Comparison of ENCODE assay signal across 14 cellular contexts in the genomic region with DNA sequence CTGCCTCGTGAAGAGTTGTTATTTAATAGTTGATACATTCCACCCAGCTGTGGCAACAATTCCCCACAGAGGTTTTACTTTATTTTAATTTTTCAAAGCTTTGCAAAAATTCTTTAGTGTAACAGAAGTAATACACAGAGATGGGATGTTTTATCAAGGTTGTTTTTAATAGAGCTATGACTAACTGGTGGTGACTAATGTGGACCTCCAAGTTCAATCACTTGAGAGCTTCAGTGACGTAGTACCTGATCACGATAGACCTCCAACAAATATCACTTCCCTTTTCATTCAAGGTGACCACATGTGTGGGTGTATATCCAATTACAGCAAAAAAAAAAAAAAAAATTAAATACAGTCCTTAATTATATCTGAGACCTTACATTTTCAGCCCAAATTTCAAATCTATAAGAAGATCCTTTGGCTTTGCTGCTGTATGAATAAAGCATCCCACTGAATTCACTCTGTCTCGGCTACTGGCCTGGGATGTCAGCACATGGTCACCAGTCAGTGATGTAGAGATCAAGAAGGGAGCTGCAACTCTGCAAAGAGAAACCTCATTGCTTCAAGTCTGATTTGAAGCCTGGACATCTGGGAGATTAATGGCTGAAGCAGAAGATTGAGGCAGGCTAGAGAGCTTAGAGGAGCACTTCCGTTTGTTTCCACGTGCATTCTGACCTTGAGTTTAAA.
DNase-seq lines count a peak whose midpoint lies in the region; ATAC-seq and TF ChIP-seq lines count a peak whose summit lies in the region.
"Had no signal": no experiment of that assay in that cellular context is flagged by ENCODE, and none has a peak within 500 bp of the region (broad histone marks: within the 10 kb centered on the region; RNA-seq: fewer than 3 reads in every experiment).

No MANE protein-coding gene starts in this region.

- H3K4me3 ChIP-seq in GM12865 (ENCODE audit: low read depth, low read length) (no peak overlapping the region), kidney epithelial cell (ENCODE audit: low read depth, low read length) (no peak overlapping the region), hepatocyte (no peak overlapping the region)

- ATAC-seq in HG02798 (IDR thresholded peaks at IDR 0.05; ENCODE audit: poor library complexity, unreplicated experiment) = peak; percentile 41
- ATAC-seq in GM19397 (IDR thresholded peaks at IDR 0.05; ENCODE audit: unreplicated experiment) = no peak
- ATAC-seq: activated CD4-positive, alpha-beta T cell treated with anti-CD3 and anti-CD28 coated beads for 36 hours had no signal

- H3K9me2 ChIP-seq in hepatocyte (replicated peaks; ENCODE audit: insufficient read depth) = no peaks in the 10 kb centered on the region

- peak; percentile 37 for DNase-seq in GM12865 (ENCODE audit: low read depth)
- DNase-seq in RPMI7951 (ENCODE audit: low read depth) = peak; percentile 7
- peak; percentile 65 for DNase-seq in kidney epithelial cell (ENCODE audit: low read depth)
- no peak for DNase-seq in NCI-H1436 (lab: John Stamatoyannopoulos, UW)
- DNase-seq in hepatocyte (ENCODE audit: low spot score) = no peak
- no peak for DNase-seq in stimulated activated CD4-positive, alpha-beta T cell treated with anti-CD3 and anti-CD28 coated beads, Interleukin-4, amount 100 ng/mL, for 24 hours
- DNase-seq: activated CD4-positive, alpha-beta T cell treated with anti-CD3 and anti-CD28 coated beads for 36 hours; CD4-positive, alpha-beta memory T cell; midbrain; NCI-H1105 treated with DMSO at 0.1 percent for 48 hours; NCI-H526 treated with DMSO at 0.1 percent for 48 hours; retina had no signal

- TF ChIP-seq CTCF in GM12865 (IDR thresholded peaks at IDR 0.05; ENCODE audit: insufficient read depth, low read depth, low read length, missing control alignments) (no peak), kidney epithelial cell (IDR thresholded peaks at IDR 0.05; ENCODE audit: insufficient read depth, low read length, poor library complexity, severe bottlenecking) (no peak), hepatocyte (IDR thresholded peaks at IDR 0.05; ENCODE audit: poor library complexity) (no peak)

- H3K27me3 ChIP-seq in kidney epithelial cell (ENCODE audit: control insufficient read depth, insufficient read depth, low read length) = no peaks in the 10 kb centered on the region
- H3K27me3 ChIP-seq in hepatocyte = no peaks in the 10 kb centered on the region

- H4K20me1 ChIP-seq in hepatocyte (ENCODE audit: insufficient read depth, poor library complexity, severe bottlenecking) = no peaks in the 10 kb centered on the region

- no peaks in the 10 kb centered on the region for H3K36me3 ChIP-seq in kidney epithelial cell (ENCODE audit: control insufficient read depth, insufficient read depth, low read length)
- H3K36me3 ChIP-seq in hepatocyte (replicated peaks; ENCODE audit: insufficient read depth, low read depth) = no peaks in the 10 kb centered on the region

- H2AFZ ChIP-seq in hepatocyte = no peak overlapping the region

- WGBS in hepatocyte (ENCODE audit: low lambda C conversion rate, missing lambda C conversion rate) = 80% methylated on average over 6 of the region's 6 CpGs

- no peak overlapping the region for H3K4me2 ChIP-seq in hepatocyte

- no peak overlapping the region for H3K27ac ChIP-seq in hepatocyte

- no peaks in the 10 kb centered on the region for H3K9me3 ChIP-seq in hepatocyte (ENCODE audit: low read depth)

- no peaks in the 10 kb centered on the region for H3K4me1 ChIP-seq in hepatocyte (ENCODE audit: insufficient read depth)

- H3K79me2 ChIP-seq in hepatocyte = no peaks in the 10 kb centered on the region

Comparison
In these comparisons a context has a peak if more than half of its experiments do, and no peak if none do; other contexts are left out.
1. DNase-seq: peak in GM12865 (single experiment), RPMI7951 (single experiment) and kidney epithelial cell (single experiment); none in NCI-H1436 (single experiment), hepatocyte (single experiment) and stimulated activated CD4-positive, alpha-beta T cell treated with anti-CD3 and anti-CD28 coated beads, Interleukin-4, amount 100 ng/mL, for 24 hours (single experiment).